In the genomic region with DNA sequence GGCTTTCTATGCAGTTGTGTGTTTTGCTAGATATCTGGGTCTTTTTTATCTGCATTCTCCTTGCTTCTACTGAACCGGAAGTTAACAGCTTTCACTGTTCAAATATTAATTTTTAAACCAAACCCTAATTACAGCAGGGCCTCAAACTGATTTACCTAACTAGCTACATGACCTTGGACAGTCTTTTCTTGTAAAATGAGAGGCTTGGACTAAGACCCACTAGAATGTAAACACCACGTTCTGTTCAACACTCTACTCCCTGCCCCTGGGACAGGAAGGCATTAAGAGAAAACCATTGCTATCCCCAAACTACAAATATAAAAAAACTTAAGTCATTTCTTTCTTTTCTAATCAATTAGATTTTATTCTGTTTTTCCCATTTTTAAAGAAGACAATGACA, we compare ENCODE assay signal across 8 cellular contexts. TPM values are rescaled to one million over a fixed set of nuclear protein-coding genes. Genes with fewer than 3 reads are reported as not detected.
DNase-seq lines count a peak whose midpoint lies in the region; ATAC-seq and TF ChIP-seq lines count a peak whose summit lies in the region.
"Had no signal": no experiment of that assay in that cellular context is flagged by ENCODE, and none has a peak within 500 bp of the region (broad histone marks: within the 10 kb centered on the region; RNA-seq: fewer than 3 reads in every experiment).

No MANE protein-coding gene starts in this region.

- peaks cover 17% of the 10 kb centered on the region for H3K36me3 Mint-ChIP-seq in central memory CD8-positive, alpha-beta T cell (ENCODE audit: insufficient read depth)
- H3K36me3 Mint-ChIP-seq in progenitor cell of endocrine pancreas (ENCODE audit: insufficient read depth) = no peaks in the 10 kb centered on the region

- peak overlapping the region; percentile 86 for H3K27ac Mint-ChIP-seq in central memory CD8-positive, alpha-beta T cell (ENCODE audit: low read depth)
- H3K27ac Mint-ChIP-seq in progenitor cell of endocrine pancreas = peak overlapping the region; percentile 19

- no peaks in the 10 kb centered on the region for H3K9me3 Mint-ChIP-seq in central memory CD8-positive, alpha-beta T cell
- no peaks in the 10 kb centered on the region for H3K9me3 Mint-ChIP-seq in progenitor cell of endocrine pancreas (ENCODE audit: low read depth)

- TF ChIP-seq CTCF in HL-60 (IDR thresholded peaks at IDR 0.05; ENCODE audit: insufficient read depth, low read length) = no peak
- TF ChIP-seq CTCF in progenitor cell of endocrine pancreas (IDR thresholded peaks at IDR 0.05; ENCODE audit: unreplicated experiment) = no peak

- POLR2A ChIA-PET in HEK293T (lab: Yijun Ruan, JAX) = no interaction called here

- ATAC-seq in GM18511 (IDR thresholded peaks at IDR 0.05; ENCODE audit: unreplicated experiment) = peak; percentile 33
- no peak for ATAC-seq in central memory CD8-positive, alpha-beta T cell (replicated peaks; ENCODE audit: extremely low read depth, poor library complexity, severe bottlenecking)

- H3K4me3 ChIP-seq in HL-60 (replicated peaks; ENCODE audit: insufficient read depth, low read length) = no peak overlapping the region; the same call in 1 of the 2 replicates

- DNase-seq in HL-60 (ENCODE audit: low read depth in 1 of 2, low spot score in 1 of 2) = no peak
- DNase-seq in central memory CD8-positive, alpha-beta T cell (ENCODE audit: low spot score in 2 of 2) = no peak
- DNase-seq in progenitor cell of endocrine pancreas (ENCODE audit: low spot score, unreplicated experiment) = no peak
- no peak for DNase-seq in HEK293T (ENCODE audit: extremely low spot score)
- DNase-seq in NCI-H1048 (lab: John Stamatoyannopoulos, UW) = no peak
- no peak for DNase-seq in AG08395 (ENCODE audit: low spot score)
- DNase-seq: NCI-H446 treated with DMSO at 0.1 percent for 48 hours had no signal

- H3K4me3 Mint-ChIP-seq in central memory CD8-positive, alpha-beta T cell = peak overlapping the region; percentile 96
- H3K4me3 Mint-ChIP-seq in progenitor cell of endocrine pancreas (ENCODE audit: low read depth) = peak overlapping the region; percentile 27

- H3K27me3 Mint-ChIP-seq in central memory CD8-positive, alpha-beta T cell = no peaks in the 10 kb centered on the region
- H3K27me3 Mint-ChIP-seq in progenitor cell of endocrine pancreas = no peaks in the 10 kb centered on the region

- CTCF ChIA-PET in HEK293T (lab: Yijun Ruan, JAX) = interaction anchor here (0.9 kb wide), 1 partner anchor 63 kb away, joined by 4 read pairs; no protein-coding TSS in a partner anchor

- H3K4me1 Mint-ChIP-seq in central memory CD8-positive, alpha-beta T cell = peaks cover 71% of the 10 kb centered on the region
- H3K4me1 Mint-ChIP-seq in progenitor cell of endocrine pancreas (ENCODE audit: low read depth) = peaks cover 47% of the 10 kb centered on the region

- peak overlapping the region; percentile 80 for H3K27ac ChIP-seq in HL-60 (replicated peaks)

- H3K27me3 ChIP-seq in HL-60 (ENCODE audit: insufficient read depth, poor library complexity, severe bottlenecking) = no peaks in the 10 kb centered on the region

TF ChIP-seq in HEK293T, 16 proteins besides CTCF, POLR2A, EP300 and RAD21:
- TF ChIP-seq TARDBP (IDR thresholded peaks at IDR 0.05) (no peak), ELF4 (IDR thresholded peaks at IDR 0.05) (no peak), CTBP1 (IDR thresholded peaks at IDR 0.05; ENCODE audit: borderline replicate concordance) (no peak), BHLHE40 (IDR thresholded peaks at IDR 0.05; ENCODE audit: borderline replicate concordance) (no peak), L3MBTL2 (conservative IDR thresholded peaks at IDR 0.05) (no peak), LEF1 (IDR thresholded peaks at IDR 0.05; ENCODE audit: borderline replicate concordance) (no peak), FOXM1 (IDR thresholded peaks at IDR 0.05; ENCODE audit: borderline replicate concordance) (no peak), FOXK2 (IDR thresholded peaks at IDR 0.05) (no peak), ZNF384 (IDR thresholded peaks at IDR 0.05) (no peak), SP1 (IDR thresholded peaks at IDR 0.05) (no peak)
- TF ChIP-seq, protein P1, sequence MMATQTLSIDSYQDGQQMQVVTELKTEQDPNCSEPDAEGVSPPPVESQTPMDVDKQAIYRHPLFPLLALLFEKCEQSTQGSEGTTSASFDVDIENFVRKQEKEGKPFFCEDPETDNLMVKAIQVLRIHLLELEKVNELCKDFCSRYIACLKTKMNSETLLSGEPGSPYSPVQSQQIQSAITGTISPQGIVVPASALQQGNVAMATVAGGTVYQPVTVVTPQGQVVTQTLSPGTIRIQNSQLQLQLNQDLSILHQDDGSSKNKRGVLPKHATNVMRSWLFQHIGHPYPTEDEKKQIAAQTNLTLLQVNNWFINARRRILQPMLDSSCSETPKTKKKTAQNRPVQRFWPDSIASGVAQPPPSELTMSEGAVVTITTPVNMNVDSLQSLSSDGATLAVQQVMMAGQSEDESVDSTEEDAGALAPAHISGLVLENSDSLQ (IDR thresholded peaks at IDR 0.05) = no peak

RNA-seq across cellular contexts. Expression of a gene that starts 3.7 kb away (rescaled TPM):
- total RNA-seq in progenitor cell of endocrine pancreas = 57.1 and 61.0 TPM in 2 replicates
